In the genomic region with DNA sequence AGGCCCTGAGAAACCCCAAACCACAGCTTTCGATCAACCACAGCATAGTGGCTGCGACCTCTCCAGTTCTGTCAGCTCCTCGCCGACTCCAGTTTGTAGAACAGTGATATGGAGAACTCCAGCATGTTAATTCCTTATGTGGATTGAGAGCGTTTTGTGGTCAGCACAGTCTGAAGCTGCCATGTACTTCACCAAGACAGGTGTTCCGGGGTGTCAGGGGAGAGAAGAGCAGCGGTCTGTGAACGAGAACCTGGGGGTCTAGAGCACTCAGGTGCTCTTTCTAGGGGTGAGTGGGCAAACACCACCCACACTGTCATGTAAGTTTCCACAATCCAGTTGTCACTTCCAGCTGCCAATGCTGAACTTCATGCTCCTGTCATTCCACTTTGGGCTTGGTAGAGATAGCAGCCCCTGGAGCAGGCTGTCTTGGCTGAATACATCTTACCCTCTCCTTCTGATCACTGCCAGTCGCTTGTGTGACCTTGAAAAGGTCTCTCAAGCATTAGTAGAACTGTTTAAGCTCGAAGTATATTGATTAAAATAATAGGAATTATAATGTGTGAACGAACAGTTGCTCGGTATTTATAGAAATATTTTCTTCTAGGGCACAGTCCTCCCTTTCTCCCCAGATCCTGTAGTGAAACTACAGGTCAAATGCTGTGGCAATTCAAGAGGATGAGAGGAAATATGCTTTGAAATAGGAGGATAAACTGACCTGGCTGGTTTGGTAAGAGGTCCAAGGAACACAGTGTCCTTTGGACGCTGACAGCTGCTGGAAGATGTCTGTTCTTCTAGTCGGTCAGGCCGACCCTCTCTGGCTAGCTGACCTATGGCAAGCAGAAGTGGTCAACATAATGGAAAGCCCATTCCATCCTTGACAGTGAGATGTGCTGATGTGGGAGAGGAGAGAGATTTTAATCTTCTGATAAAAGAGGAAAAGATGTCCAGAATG, we compare ENCODE assay signal across 21 cellular contexts. TPM values are rescaled to one million over a fixed set of nuclear protein-coding genes. Genes with fewer than 3 reads are reported as not detected.
DNase-seq lines count a peak whose midpoint lies in the region; ATAC-seq and TF ChIP-seq lines count a peak whose summit lies in the region.
"Had no signal": no experiment of that assay in that cellular context is flagged by ENCODE, and none has a peak within 500 bp of the region (broad histone marks: within the 10 kb centered on the region; RNA-seq: fewer than 3 reads in every experiment).

No MANE protein-coding gene starts in this region.

- no peaks in the 10 kb centered on the region for H3K36me3 Mint-ChIP-seq in nephron progenitor cell (ENCODE audit: low read depth)
- H3K36me3 Mint-ChIP-seq: stimulated activated effector memory CD8-positive, alpha-beta T cell treated with anti-CD3 and anti-CD28 coated beads, Interleukin-12 subunit alpha, Interleukin-12 subunit beta, amount 100 ng/mL, for 72 hours had no signal

- H3K9me2 ChIP-seq in PC-9 (ENCODE audit: insufficient read depth) = no peaks in the 10 kb centered on the region

- 0 out of 2 replicates have a peak overlapping the region, but pooled peaks have one; percentile 2 for H2AFZ ChIP-seq in PC-9

- no TSS peak for BruUV-seq in PC-9 (replicated peaks; lab: Mats Ljungman, UMichigan)

- peaks cover 10% of the 10 kb centered on the region for H3K4me1 ChIP-seq in PC-9 (replicated peaks; ENCODE audit: insufficient read depth)
- H3K4me1 ChIP-seq in testis = peaks cover 8% of the 10 kb centered on the region
- H3K4me1 ChIP-seq in upper lobe of left lung = no peaks in the 10 kb centered on the region
- H3K4me1 ChIP-seq: gastroesophageal sphincter had no signal

- TF ChIP-seq POLR2A in testis (IDR thresholded peaks at IDR 0.05) = no peak
- TF ChIP-seq POLR2A in upper lobe of left lung (IDR thresholded peaks at IDR 0.05) = no peak

- H3K36me3 ChIP-seq in PC-9 (ENCODE audit: low read depth) (no peaks in the 10 kb centered on the region), testis (ENCODE audit: low read depth, missing control alignments) (no peaks in the 10 kb centered on the region), upper lobe of left lung (no peaks in the 10 kb centered on the region)
- H3K36me3 ChIP-seq: BLaER1 treated with 17β-estradiol and CSF1 and Interleukin-3, amounts not matched to agents 10 nM and 100 nM; gastroesophageal sphincter had no signal

- H3K4me3 Mint-ChIP-seq in nephron progenitor cell = no peak overlapping the region
- H3K4me3 Mint-ChIP-seq: activated CD4-positive, alpha-beta T cell treated with anti-CD3 and anti-CD28 coated beads for 36 hours; central memory CD8-positive, alpha-beta T cell; HFFc6; stimulated activated effector memory CD8-positive, alpha-beta T cell treated with anti-CD3 and anti-CD28 coated beads, Interleukin-12 subunit alpha, Interleukin-12 subunit beta, amount 100 ng/mL, for 72 hours had no signal

- H3K4me1 Mint-ChIP-seq in nephron progenitor cell = no peaks in the 10 kb centered on the region
- H3K4me1 Mint-ChIP-seq: activated CD4-positive, alpha-beta T cell treated with anti-CD3 and anti-CD28 coated beads for 36 hours; central memory CD8-positive, alpha-beta T cell had no signal

- CTCF ChIA-PET in PC-9 (lab: Charles Lee) = interaction anchor here (0.6 kb wide), 1 partner anchor 110 kb away, joined by 6 read pairs; no protein-coding TSS in a partner anchor

- intact Hi-C loops in PC-9 (cut with micrococcal nuclease; ENCODE audit: unreplicated experiment) (no loop called here), testis (cut with DNase I; ENCODE audit: low total_unique reads) (no loop called here)

- 65 to 71% methylated on average over 15 of the region's 15 CpGs for WGBS in testis, 2 donors
- WGBS in upper lobe of left lung, 2 donors = 72% methylated on average over 15 of the region's 15 CpGs

- peaks cover 12% of the 10 kb centered on the region for H3K9me3 Mint-ChIP-seq in nephron progenitor cell
- H3K9me3 Mint-ChIP-seq: central memory CD8-positive, alpha-beta T cell; HFFc6; stimulated activated effector memory CD8-positive, alpha-beta T cell treated with anti-CD3 and anti-CD28 coated beads, Interleukin-12 subunit alpha, Interleukin-12 subunit beta, amount 100 ng/mL, for 72 hours had no signal

- peak; percentile 41 for DNase-seq in NCI-H2107 treated with DMSO at 0.1 percent for 48 hours (lab: John Stamatoyannopoulos, UW; ENCODE audit: unreplicated experiment)
- DNase-seq in NCI-H2107 (lab: John Stamatoyannopoulos, UW) = no peak
- no peak for DNase-seq in PC-9
- DNase-seq in islet precursor cell = peak; percentile 59
- peak; percentile 47 for DNase-seq in testis
- no peak for DNase-seq in nephron progenitor cell
- DNase-seq in upper lobe of left lung = no peak
- DNase-seq in EL = no peak
- DNase-seq: 8988T; activated CD4-positive, alpha-beta T cell treated with anti-CD3 and anti-CD28 coated beads for 36 hours; activated gamma-delta T cell; amygdala; DMS 273 treated with DMSO at 0.1 percent for 48 hours; HFFc6; left colon; NCI-H1930; NCI-H446 had no signal

- peak overlapping the region; percentile 9; the same call in 1 of the 2 replicates for H3K27ac ChIP-seq in PC-9
- H3K27ac ChIP-seq in testis = peak overlapping the region; percentile 32 to 44
- H3K27ac ChIP-seq in upper lobe of left lung = no peak overlapping the region
- H3K27ac ChIP-seq: BLaER1 treated with 17β-estradiol and CSF1 and Interleukin-3, amounts not matched to agents 10 nM and 100 nM had no signal

- peak overlapping the region; percentile 23; the same call in 1 of the 2 replicates for H3K4me2 ChIP-seq in PC-9

- no peaks in the 10 kb centered on the region for H3K79me2 ChIP-seq in PC-9 (ENCODE audit: low read depth)

- no peaks in the 10 kb centered on the region for H4K20me1 ChIP-seq in PC-9 (ENCODE audit: insufficient read depth)
- H4K20me1 ChIP-seq: BLaER1 treated with 17β-estradiol and CSF1 and Interleukin-3, amounts not matched to agents 10 nM and 100 nM had no signal

- no peaks in the 10 kb centered on the region for H3K27me3 ChIP-seq in PC-9 (ENCODE audit: insufficient read depth, low read depth)
- H3K27me3 ChIP-seq in testis = no peaks in the 10 kb centered on the region
- H3K27me3 ChIP-seq in upper lobe of left lung = no peaks in the 10 kb centered on the region
- H3K27me3 ChIP-seq: BLaER1 treated with 17β-estradiol and CSF1 and Interleukin-3, amounts not matched to agents 10 nM and 100 nM; gastroesophageal sphincter had no signal

- no peak for TF ChIP-seq CTCF in PC-9 (conservative IDR thresholded peaks at IDR 0.05)
- TF ChIP-seq CTCF in testis (IDR thresholded peaks at IDR 0.05) = no peak
- TF ChIP-seq CTCF in nephron progenitor cell (IDR thresholded peaks at IDR 0.05) = no peak
- no peak for TF ChIP-seq CTCF in upper lobe of left lung (IDR thresholded peaks at IDR 0.05)

- H3F3A ChIP-seq in PC-9 (ENCODE audit: insufficient read depth, low read depth) = peaks cover 2% of the 10 kb centered on the region; the same call in 1 of the 2 replicates

- peaks cover 10% of the 10 kb centered on the region for H3K27me3 Mint-ChIP-seq in nephron progenitor cell (ENCODE audit: low read depth, poor library complexity)
- H3K27me3 Mint-ChIP-seq: central memory CD8-positive, alpha-beta T cell had no signal

- POLR2A ChIA-PET in PC-9 (lab: Charles Lee; ENCODE audit: unreplicated experiment) = no interaction called here

- H3K4me3 ChIP-seq in PC-9 = no peak overlapping the region
- H3K4me3 ChIP-seq in testis = no peak overlapping the region
- H3K4me3 ChIP-seq in upper lobe of left lung = no peak overlapping the region
- H3K4me3 ChIP-seq: BLaER1 treated with 17β-estradiol and CSF1 and Interleukin-3, amounts not matched to agents 10 nM and 100 nM; gastroesophageal sphincter had no signal

- ATAC-seq in upper lobe of left lung (ENCODE audit: low FRiP score in 2 of 2) = no peak
- ATAC-seq: activated CD4-positive, alpha-beta T cell treated with anti-CD3 and anti-CD28 coated beads for 36 hours; gastroesophageal sphincter; left colon; stimulated activated effector memory CD8-positive, alpha-beta T cell treated with anti-CD3 and anti-CD28 coated beads, Interleukin-12 subunit alpha, Interleukin-12 subunit beta, amount 100 ng/mL, for 72 hours had no signal

- TF ChIP-seq EP300 in upper lobe of left lung (IDR thresholded peaks at IDR 0.05) = no peak

- H3K9me3 ChIP-seq in PC-9 (ENCODE audit: insufficient read depth, low read depth) = no peaks in the 10 kb centered on the region
- no peaks in the 10 kb centered on the region for H3K9me3 ChIP-seq in testis
- no peaks in the 10 kb centered on the region for H3K9me3 ChIP-seq in upper lobe of left lung

- no peak overlapping the region for H3K27ac Mint-ChIP-seq in nephron progenitor cell
- H3K27ac Mint-ChIP-seq: activated CD4-positive, alpha-beta T cell treated with anti-CD3 and anti-CD28 coated beads for 36 hours; HFFc6; stimulated activated effector memory CD8-positive, alpha-beta T cell treated with anti-CD3 and anti-CD28 coated beads, Interleukin-12 subunit alpha, Interleukin-12 subunit beta, amount 100 ng/mL, for 72 hours had no signal

RNA-seq across cellular contexts. Expression of gene MAX, which starts 15.8 kb away (rescaled TPM):
- total RNA-seq in PC-9 (2021) = 76.1 and 84.1 TPM in 2 replicates
- 10 to 100 TPM; 53.1 to 56.4 TPM for total RNA-seq in testis
- 56.7 TPM for polyA plus RNA-seq in testis (ENCODE audit: insufficient read depth, low read depth, low replicate concordance)
- 100 to 1,000 TPM in 2 of 6 donors, 10 to 100 TPM in 4; 53.7 to 146 (median 68.2) TPM for total RNA-seq in upper lobe of left lung

Comparison
In these comparisons a context has a peak if more than half of its experiments do, and no peak if none do; other contexts are left out.
1. DNase-seq: peak in NCI-H2107 treated with DMSO at 0.1 percent for 48 hours (single experiment), islet precursor cell (single experiment) and testis (single experiment); none in NCI-H2107 (single experiment), PC-9 (0 of 2), nephron progenitor cell (single experiment), upper lobe of left lung (0 of 2) and EL (single experiment).
2. H3K27ac ChIP-seq: peak in PC-9 (single experiment) and testis (2 of 2); none in upper lobe of left lung (0 of 4).